ENCODE assay signal across 8 cellular contexts in the genomic region with DNA sequence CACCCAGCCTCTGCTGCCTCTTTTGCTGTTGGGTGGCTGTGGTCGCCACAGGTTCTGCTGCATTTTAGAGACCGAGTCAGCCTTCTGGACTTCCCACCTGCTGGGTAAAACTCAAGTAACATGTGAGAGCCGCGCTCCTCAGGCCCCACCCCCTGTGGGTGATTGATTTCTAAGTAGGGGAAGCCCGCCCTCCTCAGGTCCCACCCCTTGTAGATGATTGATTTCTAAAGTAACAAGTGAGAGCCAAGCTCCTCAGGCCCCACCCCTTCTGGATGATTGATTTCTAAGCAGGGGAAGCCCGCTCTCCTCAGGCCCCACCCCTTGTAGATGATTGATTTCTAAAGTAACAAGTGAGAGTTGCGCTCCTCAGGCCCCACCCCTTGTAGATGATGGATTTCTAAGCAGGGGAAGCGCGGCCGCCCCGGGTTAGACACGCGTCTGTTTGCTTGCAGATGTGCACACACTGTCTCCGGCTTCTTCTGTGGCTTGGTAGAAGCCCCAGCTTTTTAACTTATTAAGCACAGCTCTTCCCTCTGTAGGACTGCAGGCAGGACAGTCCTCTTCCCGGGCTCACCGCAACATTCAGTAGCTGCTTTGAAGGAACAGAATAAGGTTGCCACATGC.
DNase-seq lines count a peak whose midpoint lies in the region; ATAC-seq and TF ChIP-seq lines count a peak whose summit lies in the region.

No MANE protein-coding gene starts in this region.

- peaks cover 17% of the 10 kb centered on the region for H3K4me1 Mint-ChIP-seq in activated CD4-positive, alpha-beta T cell treated with anti-CD3 and anti-CD28 coated beads for 36 hours

- peak overlapping the region; percentile 76 for H3K4me3 Mint-ChIP-seq in activated CD4-positive, alpha-beta T cell treated with anti-CD3 and anti-CD28 coated beads for 36 hours

- H3K27ac Mint-ChIP-seq in activated CD4-positive, alpha-beta T cell treated with anti-CD3 and anti-CD28 coated beads for 36 hours: peak overlapping the region; percentile 91

- no peaks in the 10 kb centered on the region for H3K9me3 Mint-ChIP-seq in activated CD4-positive, alpha-beta T cell treated with anti-CD3 and anti-CD28 coated beads for 36 hours (ENCODE audit: low read depth)

- ATAC-seq in GM19023 (IDR thresholded peaks at IDR 0.05; ENCODE audit: unreplicated experiment) (peak; percentile 98), HG03196 (IDR thresholded peaks at IDR 0.05; ENCODE audit: unreplicated experiment) (peak; percentile 97), left colon (peak; percentile 90)
- peak; percentile 99 for ATAC-seq in activated CD4-positive, alpha-beta T cell treated with anti-CD3 and anti-CD28 coated beads for 36 hours

- DNase-seq in AG08396 (ENCODE audit: low spot score) (peak; percentile 85), NCI-H510A (lab: John Stamatoyannopoulos, UW) (peak; percentile 98), coronary artery (ENCODE audit: low spot score) (peak; percentile 92), left colon (peak; percentile 91 to 97)
- peak; percentile 96 for DNase-seq in activated CD4-positive, alpha-beta T cell treated with anti-CD3 and anti-CD28 coated beads for 36 hours
- peak; percentile 96 for DNase-seq in stimulated activated CD4-positive, alpha-beta T cell treated with anti-CD3 and anti-CD28 coated beads, Interleukin-1b, Interleukin-23, amount 100 ng/mL, for 48 hours

- H3K36me3 Mint-ChIP-seq in activated CD4-positive, alpha-beta T cell treated with anti-CD3 and anti-CD28 coated beads for 36 hours (ENCODE audit: low read depth): no peaks in the 10 kb centered on the region

- H3K27ac ChIP-seq in coronary artery: peak overlapping the region in 1 of 2 donors; percentile 0

- intact Hi-C loops in activated CD4-positive, alpha-beta T cell treated with anti-CD3 and anti-CD28 coated beads for 36 hours (cut with DNase I, micrococcal nuclease): loop anchor here (1.0 to 5.0 kb wide), 6 partner anchors 84 to 673 kb away; a partner anchor contains a TSS
- intact Hi-C loops in left colon (cut with DNase I, micrococcal nuclease): no loop called here

- TF ChIP-seq CTCF in coronary artery (IDR thresholded peaks at IDR 0.05): no peak

- POLR2A ChIA-PET in activated CD4-positive, alpha-beta T cell treated with anti-CD3 and anti-CD28 coated beads for 36 hours (lab: Charles Lee): interaction anchor here (0.6 to 1.1 kb wide), 3 partner anchors 83 to 1047 kb away, joined by 3 to 4 read pairs (median 3); no protein-coding TSS in a partner anchor

- CTCF ChIA-PET in activated CD4-positive, alpha-beta T cell treated with anti-CD3 and anti-CD28 coated beads for 36 hours (lab: Charles Lee): interaction anchor here (0.6 to 1.4 kb wide), 6 partner anchors 11 to 407 kb away, joined by 3 to 7 read pairs (median 3); no protein-coding TSS in a partner anchor

- H3K4me3 ChIP-seq in coronary artery: peak overlapping the region; percentile 64

- peaks cover 9% of the 10 kb centered on the region for H3K27me3 Mint-ChIP-seq in activated CD4-positive, alpha-beta T cell treated with anti-CD3 and anti-CD28 coated beads for 36 hours

Comparison
In these comparisons a context has a peak if more than half of its experiments do, and no peak if none do; other contexts are left out.
1. intact Hi-C loops: an anchor here in activated CD4-positive, alpha-beta T cell treated with anti-CD3 and anti-CD28 coated beads for 36 hours (1.0 to 5.0 kb wide); none called in left colon.